In the genomic region with DNA sequence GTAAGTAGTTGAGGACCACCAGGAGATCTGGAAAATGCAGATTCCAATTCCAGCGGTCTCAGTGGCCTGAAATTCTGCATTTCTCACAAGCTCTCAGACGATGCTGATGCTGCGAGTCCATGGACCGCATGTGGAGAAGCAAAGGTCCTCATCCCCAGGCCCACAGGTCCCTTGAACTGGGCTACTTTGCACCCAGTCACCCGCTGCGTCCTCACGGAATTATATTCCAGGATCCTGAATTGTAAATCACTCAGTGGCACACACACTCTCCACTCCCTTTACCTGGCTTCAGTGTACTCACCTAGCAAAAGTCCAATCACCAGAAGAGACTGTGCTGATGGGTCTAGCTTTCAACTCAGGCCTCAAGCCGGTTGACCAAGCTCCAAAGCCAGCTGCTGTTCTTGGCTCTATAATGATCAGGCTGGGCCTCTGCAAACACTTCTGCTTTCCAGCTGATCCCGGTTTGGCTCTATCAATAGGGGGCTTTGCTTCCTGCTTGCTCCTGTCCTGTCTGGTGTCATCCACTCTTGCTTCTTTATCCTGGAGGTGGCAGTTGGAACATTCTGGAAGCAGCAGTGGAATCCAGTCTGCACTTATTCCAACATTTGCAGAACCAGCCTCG, we compare ENCODE assay signal across 8 cellular contexts. TPM values are rescaled to one million over a fixed set of nuclear protein-coding genes. Genes with fewer than 3 reads are reported as not detected.
DNase-seq lines count a peak whose midpoint lies in the region; ATAC-seq and TF ChIP-seq lines count a peak whose summit lies in the region.

No MANE protein-coding gene starts in this region.

- H3K27ac ChIP-seq in Karpas-422 (ENCODE audit: low read length) (no peak overlapping the region), breast epithelium (peak overlapping the region; percentile 80 to 83), muscle layer of colon (ENCODE audit: low read depth, low read length) (peak overlapping the region; percentile 37)

- H3K4me1 ChIP-seq in Karpas-422 (ENCODE audit: low read length) (peaks cover 26% of the 10 kb centered on the region), breast epithelium (peaks cover 0 to 6% of the 10 kb centered on the region in 2 donors), muscle layer of colon (ENCODE audit: insufficient read depth, low read length) (peaks cover 29% of the 10 kb centered on the region)

- H3K9me2 ChIP-seq in Karpas-422 (replicated peaks; ENCODE audit: insufficient read depth, low read length), result no peaks in the 10 kb centered on the region

- H3K9ac ChIP-seq in Karpas-422 (ENCODE audit: low read length) (peak overlapping the region; percentile 57), muscle layer of colon (ENCODE audit: low read length) (no peak overlapping the region)

- H3K36me3 ChIP-seq in Karpas-422 (ENCODE audit: insufficient read depth, low read length), result peaks cover 18% of the 10 kb centered on the region
- no peaks in the 10 kb centered on the region for H3K36me3 ChIP-seq in breast epithelium
- H3K36me3 ChIP-seq in muscle layer of colon (ENCODE audit: insufficient read depth, low read length), result peaks cover 13% of the 10 kb centered on the region

- H3K79me2 ChIP-seq in Karpas-422 (ENCODE audit: low read length), result peaks cover 44% of the 10 kb centered on the region

- TF ChIP-seq CTCF in AG10803 (conservative IDR thresholded peaks at IDR 0.05; ENCODE audit: low read length), result no peak
- no peak for TF ChIP-seq CTCF in breast epithelium (IDR thresholded peaks at IDR 0.05)

- ATAC-seq in HG03159 (IDR thresholded peaks at IDR 0.05; ENCODE audit: unreplicated experiment) (no peak), HG02642 (IDR thresholded peaks at IDR 0.05; ENCODE audit: poor library complexity, unreplicated experiment) (no peak)

- no peaks in the 10 kb centered on the region for H3K9me3 ChIP-seq in Karpas-422 (ENCODE audit: low read length)
- no peaks in the 10 kb centered on the region for H3K9me3 ChIP-seq in breast epithelium
- H3K9me3 ChIP-seq in muscle layer of colon (ENCODE audit: low read length), result no peaks in the 10 kb centered on the region

- H3K4me3 ChIP-seq in AG10803 (ENCODE audit: low read length) (peak overlapping the region; percentile 96), Karpas-422 (ENCODE audit: low read length) (peak overlapping the region; percentile 71), breast epithelium (peak overlapping the region; percentile 96 to 99 (median 99)), muscle layer of colon (ENCODE audit: low read depth in 1 of 2, low read length in 2 of 2) (peak overlapping the region; percentile 4 to 89)

- peak overlapping the region; percentile 61 for H2AFZ ChIP-seq in Karpas-422 (ENCODE audit: low read length)

- peak overlapping the region; percentile 61 for H3K4me2 ChIP-seq in Karpas-422 (ENCODE audit: low read depth, low read length, poor library complexity, severe bottlenecking)

- H4K20me1 ChIP-seq in Karpas-422 (ENCODE audit: insufficient read depth, low read depth, low read length), result peaks cover 31% of the 10 kb centered on the region

- H3K27me3 ChIP-seq in Karpas-422 (ENCODE audit: low read length) (no peaks in the 10 kb centered on the region), breast epithelium (no peaks in the 10 kb centered on the region), muscle layer of colon (ENCODE audit: control insufficient read depth in 1 of 2, insufficient read depth in 2 of 2, low read length in 2 of 2) (no peaks in the 10 kb centered on the region)

- no peak for TF ChIP-seq POLR2A in breast epithelium (IDR thresholded peaks at IDR 0.05)

- intact Hi-C loops in breast epithelium (cut with DNase I; ENCODE audit: low total_unique reads), result no loop called here

- DNase-seq in AG10803 (ENCODE audit: low read depth), result no peak
- DNase-seq in Karpas-422, result no peak
- no peak for DNase-seq in breast epithelium (ENCODE audit: low spot score in 2 of 2)
- DNase-seq in medulla oblongata (ENCODE audit: extremely low spot score), result no peak
- no peak for DNase-seq in H4 (ENCODE audit: low spot score)

RNA-seq across cellular contexts. Expression of a gene that starts 0.9 kb away (rescaled TPM):
- 183 and 271 TPM in 2 replicates for total RNA-seq in Karpas-422 (2014; rRNA removed; shearing (Covaris generic); ENCODE audit: low replicate concordance)
- 100 to 1,000 TPM; 210 to 329 (median 306) TPM for total RNA-seq in breast epithelium
- total RNA-seq in H4 (2014; rRNA removed; shearing (Covaris generic)), result 113 and 140 TPM in 2 replicates

RNA-seq across cellular contexts. Expression of a gene that starts 5.6 kb away (rescaled TPM):
- total RNA-seq in Karpas-422 (2014; rRNA removed; shearing (Covaris generic); ENCODE audit: low replicate concordance), result not detected in 2 replicates
- total RNA-seq in breast epithelium, result 10 to 100 TPM in 2 of 3 donors, 1 to 10 TPM in 1; 2.7 to 32.4 (median 29.9) TPM
- 0.12 and 1.6 TPM in 2 replicates for total RNA-seq in H4 (2014; rRNA removed; shearing (Covaris generic))

RNA-seq across cellular contexts. Expression of a gene that starts 20.2 kb away (rescaled TPM):
- total RNA-seq in Karpas-422 (2014; rRNA removed; shearing (Covaris generic); ENCODE audit: low replicate concordance), result not detected in 2 replicates
- under 1 TPM; under 0.01 to 0.33 (median 0.15) TPM for total RNA-seq in breast epithelium
- 0.04 TPM in 2 replicates for total RNA-seq in H4 (2014; rRNA removed; shearing (Covaris generic))

RNA-seq across cellular contexts. Expression of a gene that starts 35.5 kb away (rescaled TPM):
- total RNA-seq in Karpas-422 (2014; rRNA removed; shearing (Covaris generic); ENCODE audit: low replicate concordance), result 31.4 and 38.9 TPM in 2 replicates
- total RNA-seq in breast epithelium, result 10 to 100 TPM; 54.0 to 61.6 (median 54.7) TPM
- total RNA-seq in H4 (2014; rRNA removed; shearing (Covaris generic)), result 52.2 and 67.1 TPM in 2 replicates

RNA-seq across cellular contexts. Expression of a gene that starts 43.7 kb away (rescaled TPM):
- not detected in 2 replicates for total RNA-seq in Karpas-422 (2014; rRNA removed; shearing (Covaris generic); ENCODE audit: low replicate concordance)
- not detected for total RNA-seq in breast epithelium
- total RNA-seq in H4 (2014; rRNA removed; shearing (Covaris generic)), result not detected in 2 replicates

Comparison
In these comparisons a context has a peak if more than half of its experiments do, and no peak if none do; other contexts are left out.
1. H3K4me3 ChIP-seq: peak in every context shown above with its lines; median percentile 99 in breast epithelium; 96 in AG10803; 71 in Karpas-422; 46 in muscle layer of colon.